8 cellular contexts compared by ENCODE assay signal in the genomic region with DNA sequence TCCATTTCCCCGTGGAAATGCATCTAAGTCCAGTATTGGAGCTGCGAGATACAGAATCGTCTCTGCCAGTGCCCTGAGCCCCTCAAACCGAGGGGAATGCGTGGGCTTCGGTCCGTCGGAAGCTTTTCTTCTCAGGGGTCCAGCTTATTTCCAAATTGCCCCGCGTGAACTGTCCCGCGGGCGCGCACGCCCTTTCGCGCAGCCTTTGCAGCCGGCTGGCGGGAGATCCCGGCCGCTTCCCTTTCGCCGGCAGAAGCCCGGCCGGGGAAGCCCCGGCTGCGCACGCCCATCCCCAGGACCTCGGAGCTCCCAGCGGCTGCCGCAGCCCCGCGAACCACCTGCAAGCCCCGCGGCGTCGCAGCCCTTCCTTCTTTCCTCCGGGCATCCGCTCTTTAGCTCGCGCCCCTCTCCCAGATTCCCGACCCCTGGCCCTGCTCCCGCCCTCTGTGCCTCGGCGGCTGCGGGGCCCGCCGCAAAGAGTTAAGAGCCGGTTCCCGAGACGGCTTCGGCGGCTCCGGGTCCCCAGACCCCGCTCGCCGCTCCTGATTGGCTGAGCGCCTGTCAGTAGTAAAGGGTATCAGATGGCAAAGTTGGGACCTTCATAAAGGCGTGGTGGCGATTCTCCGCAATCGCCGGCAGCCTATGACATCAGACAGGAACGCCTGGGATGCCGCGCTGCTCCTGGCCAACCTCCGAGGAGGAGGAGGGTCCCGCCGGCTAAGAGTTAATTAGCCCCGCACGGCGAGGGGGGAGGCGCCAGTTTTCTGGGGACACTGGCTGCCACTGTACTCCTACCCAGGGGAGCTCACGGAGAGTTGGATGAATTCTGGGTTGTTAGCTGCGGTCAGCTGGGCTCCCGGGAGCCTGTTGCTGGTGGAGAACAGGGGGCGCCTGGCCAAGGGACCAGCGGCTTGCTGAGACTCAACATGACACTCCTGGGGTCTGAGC. TPM values are rescaled to one million over a fixed set of nuclear protein-coding genes. Genes with fewer than 3 reads are reported as not detected.
DNase-seq lines count a peak whose midpoint lies in the region; FAIRE-seq and TF ChIP-seq lines count a peak whose summit lies in the region.

A gene with protein sequence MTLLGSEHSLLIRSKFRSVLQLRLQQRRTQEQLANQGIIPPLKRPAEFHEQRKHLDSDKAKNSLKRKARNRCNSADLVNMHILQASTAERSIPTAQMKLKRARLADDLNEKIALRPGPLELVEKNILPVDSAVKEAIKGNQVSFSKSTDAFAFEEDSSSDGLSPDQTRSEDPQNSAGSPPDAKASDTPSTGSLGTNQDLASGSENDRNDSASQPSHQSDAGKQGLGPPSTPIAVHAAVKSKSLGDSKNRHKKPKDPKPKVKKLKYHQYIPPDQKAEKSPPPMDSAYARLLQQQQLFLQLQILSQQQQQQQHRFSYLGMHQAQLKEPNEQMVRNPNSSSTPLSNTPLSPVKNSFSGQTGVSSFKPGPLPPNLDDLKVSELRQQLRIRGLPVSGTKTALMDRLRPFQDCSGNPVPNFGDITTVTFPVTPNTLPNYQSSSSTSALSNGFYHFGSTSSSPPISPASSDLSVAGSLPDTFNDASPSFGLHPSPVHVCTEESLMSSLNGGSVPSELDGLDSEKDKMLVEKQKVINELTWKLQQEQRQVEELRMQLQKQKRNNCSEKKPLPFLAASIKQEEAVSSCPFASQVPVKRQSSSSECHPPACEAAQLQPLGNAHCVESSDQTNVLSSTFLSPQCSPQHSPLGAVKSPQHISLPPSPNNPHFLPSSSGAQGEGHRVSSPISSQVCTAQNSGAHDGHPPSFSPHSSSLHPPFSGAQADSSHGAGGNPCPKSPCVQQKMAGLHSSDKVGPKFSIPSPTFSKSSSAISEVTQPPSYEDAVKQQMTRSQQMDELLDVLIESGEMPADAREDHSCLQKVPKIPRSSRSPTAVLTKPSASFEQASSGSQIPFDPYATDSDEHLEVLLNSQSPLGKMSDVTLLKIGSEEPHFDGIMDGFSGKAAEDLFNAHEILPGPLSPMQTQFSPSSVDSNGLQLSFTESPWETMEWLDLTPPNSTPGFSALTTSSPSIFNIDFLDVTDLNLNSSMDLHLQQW (plus strand): TSS at position 628 of the 948 bp plus-strand sequence. CDS start 299 bp downstream, at position 927.

- H3K4me1 ChIP-seq in tibial artery, result peaks cover 0 to 44% (median 12%) of the 10 kb centered on the region in 4 donors

- H3K27me3 ChIP-seq in bronchial epithelial cell (ENCODE audit: control insufficient read depth, insufficient read depth, low read length) (peaks cover 11% of the 10 kb centered on the region), layer of hippocampus (ENCODE audit: control insufficient read depth, insufficient read depth, low read length) (peaks cover 16% of the 10 kb centered on the region), tibial artery (no peaks in the 10 kb centered on the region)

- H3K27ac Mint-ChIP-seq in activated naive CD8-positive, alpha-beta T cell treated with anti-CD3 and anti-CD28 coated beads for 36 hours, result no peak within 1 kb of the TSS
- H3K27ac Mint-ChIP-seq in activated CD4-positive, alpha-beta memory T cell treated with anti-CD3 and anti-CD28 coated beads, Interleukin-2, amount 10 ng/mL, durations not matched to agents 7 days and 5 days, result no peak within 1 kb of the TSS

- no peaks in the 10 kb centered on the region for H3K9me3 Mint-ChIP-seq in activated naive CD8-positive, alpha-beta T cell treated with anti-CD3 and anti-CD28 coated beads for 36 hours
- H3K9me3 Mint-ChIP-seq in activated CD4-positive, alpha-beta memory T cell treated with anti-CD3 and anti-CD28 coated beads, Interleukin-2, amount 10 ng/mL, durations not matched to agents 7 days and 5 days, result no peaks in the 10 kb centered on the region

- FAIRE-seq in bronchial epithelial cell (lab: Jason Lieb, UNC), result no peak

- H3K4me3 ChIP-seq in HFF-Myc (replicated peaks; ENCODE audit: low read depth, low read length) (peak within 1 kb of the TSS; percentile 48), bronchial epithelial cell (ENCODE audit: low read depth, low read length) (peak within 1 kb of the TSS; percentile 34), tibial artery (peak within 1 kb of the TSS; percentile 74 to 85)

- peaks cover 2% of the 10 kb centered on the region for H3K4me1 Mint-ChIP-seq in activated naive CD8-positive, alpha-beta T cell treated with anti-CD3 and anti-CD28 coated beads for 36 hours
- H3K4me1 Mint-ChIP-seq in activated CD4-positive, alpha-beta memory T cell treated with anti-CD3 and anti-CD28 coated beads, Interleukin-2, amount 10 ng/mL, durations not matched to agents 7 days and 5 days, result no peaks in the 10 kb centered on the region

- DNase-seq in HFF-Myc (ENCODE audit: extremely low read depth, low read depth), result no peak
- DNase-seq in bronchial epithelial cell (ENCODE audit: low read depth), result no peak
- peak; percentile 37 to 83 for DNase-seq in tibial artery
- no peak for DNase-seq in activated naive CD8-positive, alpha-beta T cell treated with anti-CD3 and anti-CD28 coated beads for 36 hours
- DNase-seq in SHP77 treated with DMSO at 0.1 percent for 48 hours (lab: John Stamatoyannopoulos, UW), result no peak
- no peak for DNase-seq in activated CD4-positive, alpha-beta memory T cell treated with anti-CD3 and anti-CD28 coated beads, Interleukin-2, amount 10 ng/mL, durations not matched to agents 7 days and 5 days
- no peak for DNase-seq in dedifferentiated amniotic fluid mesenchymal stem cell (ENCODE audit: extremely low spot score)

- H3K27ac ChIP-seq in layer of hippocampus (ENCODE audit: low read depth, low read length) (peak within 1 kb of the TSS; percentile 38), tibial artery (peak within 1 kb of the TSS; percentile 91 to 97)

- TF ChIP-seq CTCF in HFF-Myc (IDR thresholded peaks at IDR 0.05; ENCODE audit: low read depth, low read length, missing control alignments), result no peak
- TF ChIP-seq CTCF in bronchial epithelial cell (IDR thresholded peaks at IDR 0.05; ENCODE audit: insufficient read depth, low read length, severe bottlenecking), result no peak
- peak in 1 of 2 experiments; percentile 5 for TF ChIP-seq CTCF in tibial artery (IDR thresholded peaks at IDR 0.05)

- POLR2A ChIA-PET in activated CD4-positive, alpha-beta memory T cell treated with anti-CD3 and anti-CD28 coated beads, Interleukin-2, amount 10 ng/mL, durations not matched to agents 7 days and 5 days (lab: Charles Lee), result no interaction called here

- no peaks in the 10 kb centered on the region for H3K9me3 ChIP-seq in tibial artery

- CTCF ChIA-PET in activated CD4-positive, alpha-beta memory T cell treated with anti-CD3 and anti-CD28 coated beads, Interleukin-2, amount 10 ng/mL, durations not matched to agents 7 days and 5 days (lab: Charles Lee), result no interaction called here

- H3K4me3 Mint-ChIP-seq in activated naive CD8-positive, alpha-beta T cell treated with anti-CD3 and anti-CD28 coated beads for 36 hours, result no peak within 1 kb of the TSS
- no peak within 1 kb of the TSS for H3K4me3 Mint-ChIP-seq in activated CD4-positive, alpha-beta memory T cell treated with anti-CD3 and anti-CD28 coated beads, Interleukin-2, amount 10 ng/mL, durations not matched to agents 7 days and 5 days

- no peaks in the 10 kb centered on the region for H3K36me3 Mint-ChIP-seq in activated naive CD8-positive, alpha-beta T cell treated with anti-CD3 and anti-CD28 coated beads for 36 hours
- H3K36me3 Mint-ChIP-seq in activated CD4-positive, alpha-beta memory T cell treated with anti-CD3 and anti-CD28 coated beads, Interleukin-2, amount 10 ng/mL, durations not matched to agents 7 days and 5 days (ENCODE audit: low read depth), result no peaks in the 10 kb centered on the region

- H3K27me3 Mint-ChIP-seq in activated naive CD8-positive, alpha-beta T cell treated with anti-CD3 and anti-CD28 coated beads for 36 hours, result peaks cover 65% of the 10 kb centered on the region
- H3K27me3 Mint-ChIP-seq in activated CD4-positive, alpha-beta memory T cell treated with anti-CD3 and anti-CD28 coated beads, Interleukin-2, amount 10 ng/mL, durations not matched to agents 7 days and 5 days, result peaks cover 31% of the 10 kb centered on the region

- H3K36me3 ChIP-seq in bronchial epithelial cell (ENCODE audit: control insufficient read depth, insufficient read depth, low read length) (no peaks in the 10 kb centered on the region), tibial artery (no peaks in the 10 kb centered on the region)

- intact Hi-C loops in tibial artery (cut with DNase I; ENCODE audit: low total_unique reads), result loop anchor here (5.0 kb wide), 4 partner anchors 118 to 668 kb away; partner anchors contain the start of gene ZNF18

RNA-seq across cellular contexts. Expression of the gene that starts here (rescaled TPM):
- total RNA-seq in bronchial epithelial cell, result under 0.01 TPM in 1 of 2 replicates, not detected in the other
- not detected for total RNA-seq in activated naive CD8-positive, alpha-beta T cell treated with anti-CD3 and anti-CD28 coated beads for 36 hours
- not detected for total RNA-seq in activated CD4-positive, alpha-beta memory T cell treated with anti-CD3 and anti-CD28 coated beads, Interleukin-2, amount 10 ng/mL, durations not matched to agents 7 days and 5 days

Comparison
In these comparisons a context has a peak if more than half of its experiments do, and no peak if none do; other contexts are left out.
1. DNase-seq: peak in tibial artery (2 of 2); none in HFF-Myc (single experiment), bronchial epithelial cell (single experiment), activated naive CD8-positive, alpha-beta T cell treated with anti-CD3 and anti-CD28 coated beads for 36 hours (single experiment), SHP77 treated with DMSO at 0.1 percent for 48 hours (single experiment), activated CD4-positive, alpha-beta memory T cell treated with anti-CD3 and anti-CD28 coated beads, Interleukin-2, amount 10 ng/mL, durations not matched to agents 7 days and 5 days (single experiment) and dedifferentiated amniotic fluid mesenchymal stem cell (single experiment).
2. Peak in every context shown above with its lines, with median percentiles within 50 percentile points of each other: H3K4me3 ChIP-seq.